ENCODE assay signal across 8 cellular contexts in the genomic region with DNA sequence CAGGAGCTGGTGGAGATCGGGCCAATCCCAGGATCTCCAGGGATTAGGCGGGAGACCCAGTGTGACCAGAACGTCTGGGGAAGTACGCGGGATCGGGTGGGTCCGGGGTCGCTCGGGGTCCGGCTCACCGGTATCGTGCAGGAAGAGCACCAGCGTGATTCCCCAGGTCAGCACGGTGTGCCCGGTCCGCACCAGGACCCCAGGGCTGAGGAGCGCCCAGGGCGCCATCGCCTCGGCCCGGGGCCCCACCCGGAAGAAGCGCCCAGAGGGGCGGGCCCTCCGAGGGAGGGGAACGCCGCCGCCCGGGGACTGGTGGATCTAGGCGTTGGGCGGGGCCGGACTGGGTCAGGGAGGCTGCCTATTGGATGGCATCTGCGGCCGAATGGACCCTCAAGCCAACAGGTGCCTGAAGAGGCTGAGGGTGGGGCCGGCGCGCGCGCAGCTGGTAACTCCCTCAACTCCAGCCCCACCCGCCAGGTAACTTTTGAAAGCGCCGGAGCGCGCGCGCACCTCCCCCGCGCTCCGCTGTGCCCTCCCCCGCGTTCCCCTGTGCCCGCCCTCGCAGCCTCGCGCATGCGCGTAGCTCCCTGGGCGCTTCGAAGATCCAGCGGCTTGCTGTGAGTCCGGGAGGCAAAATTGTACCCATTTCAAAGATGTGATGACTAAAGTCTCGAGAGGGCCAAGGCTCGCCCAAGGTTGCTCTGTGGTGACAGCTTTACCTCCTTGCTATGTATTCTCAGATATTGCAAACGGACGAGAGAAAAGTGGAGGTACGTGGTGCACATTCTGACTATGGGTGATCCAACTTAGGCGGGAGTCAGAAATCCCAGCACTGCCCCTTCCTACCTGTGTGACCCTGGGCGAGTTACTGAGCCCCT. TPM values are rescaled to one million over a fixed set of nuclear protein-coding genes. Genes with fewer than 3 reads are reported as not detected.
DNase-seq lines count a peak whose midpoint lies in the region; ATAC-seq and TF ChIP-seq lines count a peak whose summit lies in the region.

A gene with protein sequence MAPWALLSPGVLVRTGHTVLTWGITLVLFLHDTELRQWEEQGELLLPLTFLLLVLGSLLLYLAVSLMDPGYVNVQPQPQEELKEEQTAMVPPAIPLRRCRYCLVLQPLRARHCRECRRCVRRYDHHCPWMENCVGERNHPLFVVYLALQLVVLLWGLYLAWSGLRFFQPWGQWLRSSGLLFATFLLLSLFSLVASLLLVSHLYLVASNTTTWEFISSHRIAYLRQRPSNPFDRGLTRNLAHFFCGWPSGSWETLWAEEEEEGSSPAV (minus strand): TSS at position 262 of the 878 bp plus-strand sequence. CDS start 34 bp downstream, at position 228.

- H3K4me3 ChIP-seq in ACC112 (ENCODE audit: low read depth, low read length) (peak within 1 kb of the TSS; percentile 82), breast epithelium (peak within 1 kb of the TSS; percentile 56 to 79 (median 74)), iPS-20b (ENCODE audit: low read length) (peak within 1 kb of the TSS; percentile 98), skin epidermis (peak within 1 kb of the TSS; percentile 52 to 80 (median 68))

- intact Hi-C loops in breast epithelium (cut with DNase I; ENCODE audit: low total_unique reads) = no loop called here

- TF ChIP-seq CTCF in VCaP (conservative IDR thresholded peaks at IDR 0.05) (no peak), breast epithelium (IDR thresholded peaks at IDR 0.05) (no peak)

- H3K4me1 ChIP-seq in ACC112 (ENCODE audit: control insufficient read depth, insufficient read depth, low read length, unreplicated experiment) (no peaks in the 10 kb centered on the region), breast epithelium (peaks cover 0 to 9% of the 10 kb centered on the region in 2 donors), iPS-20b (ENCODE audit: insufficient read depth, low read length) (no peaks in the 10 kb centered on the region)

- no peaks in the 10 kb centered on the region for H3K36me3 ChIP-seq in ACC112 (ENCODE audit: insufficient read depth, low read length)
- no peaks in the 10 kb centered on the region for H3K36me3 ChIP-seq in breast epithelium
- peaks cover 13% of the 10 kb centered on the region for H3K36me3 ChIP-seq in iPS-20b (ENCODE audit: insufficient read depth, low read depth, low read length)

- peak within 1 kb of the TSS; percentile 73 for H2AFZ ChIP-seq in ACC112 (ENCODE audit: low read length, unreplicated experiment)

- no peaks in the 10 kb centered on the region for H3K79me2 ChIP-seq in ACC112 (ENCODE audit: control insufficient read depth, insufficient read depth, low read length, unreplicated experiment)

- H3K27ac ChIP-seq in ACC112 (ENCODE audit: low read depth, low read length) = no peak within 1 kb of the TSS
- peak within 1 kb of the TSS; percentile 77 for H3K27ac ChIP-seq in VCaP
- H3K27ac ChIP-seq in breast epithelium = peak within 1 kb of the TSS; percentile 73 to 88
- H3K27ac ChIP-seq in iPS-20b (ENCODE audit: low read length) = peak within 1 kb of the TSS; percentile 35
- peak within 1 kb of the TSS; percentile 6 to 88 (median 73) for H3K27ac ChIP-seq in skin epidermis

- peak; percentile 99 for DNase-seq in NCI-H2196 treated with DMSO at 0.1 percent for 48 hours (lab: John Stamatoyannopoulos, UW; ENCODE audit: unreplicated experiment)
- DNase-seq in breast epithelium (ENCODE audit: low spot score in 2 of 2) = peak; percentile 98

- H3K9me3 ChIP-seq in breast epithelium (no peaks in the 10 kb centered on the region), iPS-20b (ENCODE audit: insufficient read depth, low read depth, low read length) (no peaks in the 10 kb centered on the region)

- peak within 1 kb of the TSS; percentile 84 for H3K9ac ChIP-seq in iPS-20b (ENCODE audit: low read depth, low read length)

- peak; percentile 78 for ATAC-seq in GM18870 (IDR thresholded peaks at IDR 0.05; ENCODE audit: unreplicated experiment)
- peak; percentile 94 for ATAC-seq in HG03135 (IDR thresholded peaks at IDR 0.05; ENCODE audit: unreplicated experiment)

- H3K27me3 ChIP-seq in ACC112 (ENCODE audit: insufficient read depth, low read length) (no peaks in the 10 kb centered on the region), breast epithelium (no peaks in the 10 kb centered on the region), iPS-20b (ENCODE audit: insufficient read depth, low read length) (no peaks in the 10 kb centered on the region)

- TF ChIP-seq POLR2A in breast epithelium (IDR thresholded peaks at IDR 0.05) = peak; percentile 29

RNA-seq across cellular contexts. Expression of the gene that starts here (rescaled TPM):
- 10 to 100 TPM; 15.7 to 33.7 (median 30.2) TPM for total RNA-seq in breast epithelium
